10 cellular contexts compared by ENCODE assay signal in genomic region chr11:7520011-7520942, GRCh38. TPM values are rescaled to one million over a fixed set of nuclear protein-coding genes. Genes with fewer than 3 reads are reported as not detected.
DNase-seq lines count a peak whose midpoint lies in the region; ATAC-seq, FAIRE-seq and TF ChIP-seq lines count a peak whose summit lies in the region.
"Had no signal": no experiment of that assay in that cellular context is flagged by ENCODE, and none has a peak within 500 bp of the region (broad histone marks: within the 10 kb centered on the region; RNA-seq: fewer than 3 reads in every experiment).

No MANE protein-coding gene starts in this region.

- H3K4me1 ChIP-seq in GM12878 (ENCODE audit: control insufficient read depth, insufficient read depth, low read length), result peaks cover 57% of the 10 kb centered on the region
- no peaks in the 10 kb centered on the region for H3K4me1 ChIP-seq in colonic mucosa
- H3K4me1 ChIP-seq in vagina, result peaks cover 30% of the 10 kb centered on the region

- TF ChIP-seq EP300 in GM12878 (IDR thresholded peaks at IDR 0.05; ENCODE audit: borderline replicate concordance in 1 of 2, control insufficient read depth in 1 of 2, low read depth in 2 of 2, low read length in 2 of 2), result peak in 1 of 2 experiments; percentile 48; a peak in 1 of 4 replicates

- SMC1A ChIA-PET in GM12878 (lab: Charles Lee; ENCODE audit: uncharacterized antibody, unreplicated experiment), result interaction anchor here (0.6 to 7.2 kb wide), 20 partner anchors 7 to 152 kb away, joined by 3 to 107 read pairs (median 6); partner anchors contain the start of gene PPFIBP2

- RAD21 ChIA-PET in GM12878 (lab: Charles Lee; ENCODE audit: unreplicated experiment), result interaction anchor here (0.7 to 4.7 kb wide), 18 partner anchors 9 to 172 kb away, joined by 3 to 57 read pairs (median 6); partner anchors contain the start of gene PPFIBP2

- TSS peak; percentile 15 for BruUV-seq in GM12878 (replicated peaks; lab: Mats Ljungman, UMichigan)

- peak overlapping the region; percentile 72 for H3K4me3 ChIP-seq in GM06990 (replicated peaks; ENCODE audit: low read depth, low read length)
- H3K4me3 ChIP-seq in GM12878, result peak overlapping the region; percentile 92
- no peak overlapping the region for H3K4me3 ChIP-seq in colonic mucosa
- H3K4me3 ChIP-seq in vagina, result no peak overlapping the region

- intact Hi-C loops in GM12878 (cut with micrococcal nuclease; ENCODE audit: unreplicated experiment), result loop anchor here (10.0 kb wide), 2 partner anchors 905 to 1035 kb away; partner anchors contain the start of genes ARFIP2, TAF10, TIMM10B and TPP1
- intact Hi-C loops in colonic mucosa (cut with DNase I), result no loop called here
- intact Hi-C loops in vagina (cut with DNase I), result no loop called here

- WGBS in GM12878 (ENCODE audit: insufficient coverage, insufficient replicate concordance, low lambda C conversion rate, missing lambda C conversion rate), result 1% methylated on average over 18 of the region's 18 CpGs

- H4K20me1 ChIP-seq in GM12878 (ENCODE audit: control insufficient read depth, insufficient read depth), result no peaks in the 10 kb centered on the region

- H3K36me3 ChIP-seq in GM06990 (ENCODE audit: control insufficient read depth, insufficient read depth, low read length) (no peaks in the 10 kb centered on the region), GM12878 (ENCODE audit: control insufficient read depth in 2 of 2, insufficient read depth in 2 of 2, low read length in 1 of 2) (no peaks in the 10 kb centered on the region), colonic mucosa (no peaks in the 10 kb centered on the region), vagina (no peaks in the 10 kb centered on the region)

- CTCF ChIA-PET in GM12878 (lab: Yijun Ruan, JAX), result interaction anchor here (0.7 to 8.4 kb wide), 18 partner anchors 8 to 466 kb away, joined by 3 to 67 read pairs (median 6); partner anchors contain the start of genes EIF3F and PPFIBP2

- POLR2A ChIA-PET in GM12878 (lab: Charles Lee), result interaction anchor here (0.6 to 5.0 kb wide), 12 partner anchors 8 to 84 kb away, joined by 3 to 78 read pairs (median 4); partner anchors contain the start of gene PPFIBP2

- peak overlapping the region; percentile 100 for H3K27ac ChIP-seq in GM12878 (ENCODE audit: control insufficient read depth, insufficient read depth)
- H3K27ac ChIP-seq in colonic mucosa, result no peak overlapping the region
- no peak overlapping the region for H3K27ac ChIP-seq in vagina

- H2AFZ ChIP-seq in GM12878 (ENCODE audit: control insufficient read depth, low read depth, low read length), result peak overlapping the region; percentile 19

- in situ Hi-C loops in GM12878 (cut with MboI), result loop anchor here (10.0 to 25.0 kb wide), 2 partner anchors 905 to 1833 kb away; partner anchors contain the start of genes TAF10, TPP1, TRIM22 and TRIM5

- H3K4me2 ChIP-seq in GM12878 (ENCODE audit: control insufficient read depth, insufficient read depth), result peak overlapping the region; percentile 100

- H3K27me3 ChIP-seq in GM06990 (replicated peaks; ENCODE audit: control insufficient read depth, insufficient read depth, low read length) (no peaks in the 10 kb centered on the region), GM12878 (replicated peaks in 1 of 2; ENCODE audit: control insufficient read depth in 2 of 2, insufficient read depth in 2 of 2, low read length in 1 of 2) (no peaks in the 10 kb centered on the region), colonic mucosa (no peaks in the 10 kb centered on the region), vagina (no peaks in the 10 kb centered on the region)

- TF ChIP-seq POLR2A in GM12878 (IDR thresholded peaks at IDR 0.05; ENCODE audit: low read depth, low read length) (peak; percentile 66), vagina (IDR thresholded peaks at IDR 0.05) (no peak)

- no peaks in the 10 kb centered on the region for H3K9me3 ChIP-seq in GM12878 (replicated peaks; ENCODE audit: control insufficient read depth, insufficient read depth, low read length)
- H3K9me3 ChIP-seq in colonic mucosa, result no peaks in the 10 kb centered on the region
- H3K9me3 ChIP-seq in vagina, result no peaks in the 10 kb centered on the region

- peaks cover 96% of the 10 kb centered on the region for H3K79me2 ChIP-seq in GM12878 (ENCODE audit: control insufficient read depth, insufficient read depth, low read length)

- no peak for TF ChIP-seq RAD21 in GM12878 (IDR thresholded peaks at IDR 0.05; ENCODE audit: insufficient read depth, low read depth, low read length)

- H3K9ac ChIP-seq in GM12878 (ENCODE audit: control insufficient read depth, insufficient read depth, low read length) (peak overlapping the region; percentile 98), colonic mucosa (ENCODE audit: low read depth in 2 of 2, low read length in 2 of 2) (no peak overlapping the region)

- FAIRE-seq in GM12878 (lab: Jason Lieb, UNC), result peak; percentile 78

- ATAC-seq in GM19351 (IDR thresholded peaks at IDR 0.05; ENCODE audit: unreplicated experiment) (peak; percentile 55), HG03064 (IDR thresholded peaks at IDR 0.05; ENCODE audit: low read depth, unreplicated experiment) (peak; percentile 55), GM12878 (peak; percentile 77)

- DNase-seq in GM06990 (ENCODE audit: extremely low read depth, insufficient read length) (peak; percentile 53), GM12878 (ENCODE audit: low read depth, low spot score) (peak; percentile 89), colonic mucosa (no peak), T1000 (lab: John Stamatoyannopoulos, UW) (no peak), vagina (ENCODE audit: extremely low spot score in 2 of 2) (no peak), inferior parietal cortex (ENCODE audit: extremely low spot score) (no peak)
- DNase-seq: DMS53 had no signal

- TF ChIP-seq CTCF in GM06990 (IDR thresholded peaks at IDR 0.05; ENCODE audit: insufficient read depth, low read length, poor library complexity, severe bottlenecking) (no peak), GM12878 (IDR thresholded peaks at IDR 0.05 in 2 of 3, conservative IDR thresholded peaks at IDR 0.05 in 1 of 3; ENCODE audit: control insufficient read depth in 2 of 3, extremely low read depth in 1 of 3, insufficient read depth in 1 of 3, low read depth in 3 of 3, low read length in 3 of 3) (no peak), colonic mucosa (IDR thresholded peaks at IDR 0.05) (no peak), vagina (IDR thresholded peaks at IDR 0.05) (no peak)

TF ChIP-seq in GM12878, 131 proteins besides CTCF, POLR2A, EP300 and RAD21 (continues in another document):
- TF ChIP-seq KAT2A (conservative IDR thresholded peaks at IDR 0.05; ENCODE audit: control insufficient read depth, low read depth, low read length) (no peak), CBX5 (IDR thresholded peaks at IDR 0.05; ENCODE audit: low read depth) (0 out of 2 replicates have a peak, but pooled peaks have one; percentile 38)

RNA-seq across cellular contexts. Expression of gene PPFIBP2, which starts 6.5 kb away (rescaled TPM):
- 230 and 231 TPM in 2 replicates for total RNA-seq in GM12878 (2013; cell fraction: nucleolus; rRNA removed)
- 41.2 and 44.3 TPM in 2 replicates for total RNA-seq in GM12878 (2014; rRNA removed)
- total RNA-seq in GM12878 (2014; rRNA removed; fragmentation: Illumina TruSeq; extraction: Trizol), result 48.6 and 54.1 TPM in 2 replicates
- 45.2 and 52.5 TPM in 2 replicates for total RNA-seq in GM12878 (2021)
- 26.0 TPM for polyA plus RNA-seq in GM12878 (2011; ENCODE audit: low read depth)
- 48.1 and 49.6 TPM in 2 replicates for polyA plus RNA-seq in GM12878 (2011; rRNA removed)
- polyA plus RNA-seq in GM12878 (2011; cell fraction: cytosol; rRNA removed), result 40.3 and 54.5 TPM in 2 replicates
- 107 and 148 TPM in 2 replicates for polyA plus RNA-seq in GM12878 (2011; cell fraction: nucleus; rRNA removed)
- polyA plus RNA-seq in GM12878 (2012), result 37.0 and 41.9 TPM in 2 replicates
- 56.3 and 69.7 TPM in 2 replicates for polyA plus RNA-seq in GM12878 (2014; fragmentation: Illumina TruSeq; extraction: Trizol)
- 10 to 100 TPM; 17.3 to 22.3 TPM for polyA plus RNA-seq in GM12878 (2014; fragmentation: Nextera tagmentation; extraction: Ambion mirVana)
- 30.7 and 37.3 TPM in 2 replicates for polyA plus RNA-seq in GM12878 (2014; rRNA removed)
- polyA plus RNA-seq in GM12878 (2016; fragmentation: Nextera tagmentation; extraction: Ambion mirVana), result 10 to 100 TPM; 28.1 to 35.7 TPM
- polyA minus RNA-seq in GM12878 (2011; rRNA and poly(A)+ RNA removed), result 91.7 and 108 TPM in 2 replicates
- 24.9 and 39.3 TPM in 2 replicates for polyA minus RNA-seq in GM12878 (2011; cell fraction: cytosol; rRNA and poly(A)+ RNA removed)
- 61.4 and 92.7 TPM in 2 replicates for polyA minus RNA-seq in GM12878 (2011; cell fraction: nucleus; rRNA and poly(A)+ RNA removed)
- 10 to 100 TPM; 54.0 to 67.9 TPM for total RNA-seq in colonic mucosa
- 48.1 TPM for total RNA-seq in vagina

RNA-seq across cellular contexts. Expression of gene OLFML1, which starts 35.0 kb away (rescaled TPM):
- total RNA-seq in GM12878 (2013; cell fraction: nucleolus; rRNA removed), result not detected in 2 replicates
- total RNA-seq in GM12878 (2014; rRNA removed) (not detected in 2 replicates), GM12878 (2014; rRNA removed; fragmentation: Illumina TruSeq; extraction: Trizol) (not detected in 2 replicates), GM12878 (2021) (not detected in 2 replicates), colonic mucosa (1 to 10 TPM; 2.8 to 4.5 TPM), vagina (11.5 TPM)
- polyA plus RNA-seq in GM12878 (2011; ENCODE audit: low read depth), result 0.37 TPM
- polyA plus RNA-seq in GM12878 (2011; rRNA removed) (not detected in 2 replicates), GM12878 (2014; fragmentation: Illumina TruSeq; extraction: Trizol) (not detected in 2 replicates), GM12878 (2014; fragmentation: Nextera tagmentation; extraction: Ambion mirVana) (under 1 TPM; 0.04 to 0.06 TPM), GM12878 (2014; rRNA removed) (not detected in 2 replicates), GM12878 (2016; fragmentation: Nextera tagmentation; extraction: Ambion mirVana) (under 1 TPM; 0.35 to 0.71 TPM)
- polyA plus RNA-seq in GM12878 (2011; cell fraction: cytosol; rRNA removed), result not detected in 2 replicates
- not detected in 2 replicates for polyA plus RNA-seq in GM12878 (2011; cell fraction: nucleus; rRNA removed)
- polyA plus RNA-seq in GM12878 (2012), result 0.09 and 0.15 TPM in 2 replicates
- polyA minus RNA-seq in GM12878 (2011; rRNA and poly(A)+ RNA removed), result not detected in 2 replicates
- polyA minus RNA-seq in GM12878 (2011; cell fraction: cytosol; rRNA and poly(A)+ RNA removed), result not detected in 2 replicates
- polyA minus RNA-seq in GM12878 (2011; cell fraction: nucleus; rRNA and poly(A)+ RNA removed), result not detected in 2 replicates
- total RNA-seq: dermis microvascular lymphatic vessel endothelial cell had no signal

Comparison
In these comparisons a context has a peak if more than half of its experiments do, and no peak if none do; other contexts are left out.
1. DNase-seq: peak in GM06990 (single experiment) and GM12878 (single experiment); none in colonic mucosa (single experiment), T1000 (single experiment), vagina (0 of 2) and inferior parietal cortex (single experiment).
2. H3K4me3 ChIP-seq: peak in GM06990 (single experiment) and GM12878 (single experiment); none in colonic mucosa (single experiment) and vagina (0 of 2).
3. Peak in every context shown above with its lines, with median percentiles within 50 percentile points of each other: ATAC-seq.